17 cellular contexts compared by ENCODE assay signal in the genomic region with DNA sequence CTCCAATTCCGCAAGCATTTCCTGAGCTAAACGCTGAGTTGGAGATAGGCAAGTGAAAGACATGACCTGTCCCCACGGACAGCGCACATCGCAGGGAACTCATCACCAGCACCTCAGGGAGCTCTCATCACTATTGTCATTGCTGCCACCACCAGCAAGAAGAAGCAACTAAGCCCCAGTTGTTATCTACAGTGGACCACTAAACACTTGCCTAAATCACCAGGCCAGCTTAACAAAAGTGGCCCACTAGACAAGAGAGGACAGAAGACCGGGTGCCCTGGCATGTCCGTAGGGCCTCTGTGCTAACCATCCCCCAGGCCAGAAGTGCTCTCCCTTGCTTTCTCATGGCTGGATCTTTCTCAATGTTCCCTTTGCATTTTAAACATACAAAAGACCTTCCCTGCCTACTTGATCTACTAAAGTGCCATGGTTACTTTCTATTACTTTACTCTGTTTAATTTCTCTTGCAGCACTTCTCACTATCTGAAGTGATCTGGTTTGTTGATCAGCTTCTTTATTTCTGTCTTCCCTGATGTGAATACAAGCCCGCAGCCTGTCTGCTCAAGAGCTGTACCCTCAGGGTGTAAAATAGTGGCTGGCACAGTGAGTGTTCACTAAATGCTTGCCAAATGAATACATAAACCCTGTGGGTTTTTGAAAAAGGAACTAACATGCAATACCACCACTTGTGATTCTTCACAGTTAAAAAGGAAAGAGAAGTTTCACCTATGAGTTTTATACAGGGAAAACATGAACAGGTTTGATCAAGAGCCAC.
DNase-seq lines count a peak whose midpoint lies in the region; ATAC-seq and TF ChIP-seq lines count a peak whose summit lies in the region.
"Had no signal": no experiment of that assay in that cellular context is flagged by ENCODE, and none has a peak within 500 bp of the region (broad histone marks: within the 10 kb centered on the region; RNA-seq: fewer than 3 reads in every experiment).

No MANE protein-coding gene starts in this region.

- no peak overlapping the region for H3K4me3 ChIP-seq in mammary epithelial cell (replicated peaks in 1 of 3; ENCODE audit: insufficient read depth in 1 of 3, low read depth in 2 of 3, low read length in 3 of 3)
- no peak overlapping the region for H3K4me3 ChIP-seq in mesodermal cell (ENCODE audit: extremely low read depth, insufficient read depth, low read length, poor library complexity, severe bottlenecking)

- no peak for TF ChIP-seq CTCF in mammary epithelial cell (conservative IDR thresholded peaks at IDR 0.05 in 1 of 2, IDR thresholded peaks at IDR 0.05 in 1 of 2; ENCODE audit: extremely low read depth in 1 of 2, insufficient read depth in 1 of 2, low read depth in 1 of 2, low read length in 2 of 2)
- no peak for TF ChIP-seq CTCF in omental fat pad (IDR thresholded peaks at IDR 0.05)

- H3K4me2 ChIP-seq in mammary epithelial cell (ENCODE audit: insufficient read depth, low read depth, low read length): peak overlapping the region; percentile 56

- in situ Hi-C loops in mammary epithelial cell (cut with MboI; ENCODE audit: low sequenced_read_pairs in 2 of 2): no loop called here

- ATAC-seq in HG02642 (IDR thresholded peaks at IDR 0.05; ENCODE audit: poor library complexity, unreplicated experiment): no peak
- ATAC-seq in HG02623 (IDR thresholded peaks at IDR 0.05; ENCODE audit: unreplicated experiment): no peak
- no peak for ATAC-seq in omental fat pad (ENCODE audit: low FRiP score)
- ATAC-seq: activated CD8-positive, alpha-beta memory T cell treated with anti-CD3 and anti-CD28 coated beads, Interleukin-2, amount 10 ng/mL, durations not matched to agents 7 days and 5 days had no signal

- no peaks in the 10 kb centered on the region for H3K9me3 ChIP-seq in mammary epithelial cell (replicated peaks; ENCODE audit: insufficient read depth, low read length)
- no peaks in the 10 kb centered on the region for H3K9me3 ChIP-seq in mesodermal cell (ENCODE audit: control insufficient read depth, low read length)

- dilution Hi-C loops in mammary epithelial cell (cut with HindIII; ENCODE audit: low sequenced_read_pairs): no loop called here

- peak overlapping the region; percentile 68 for H2AFZ ChIP-seq in mammary epithelial cell (ENCODE audit: low read depth, low read length)

- H3K4me1 ChIP-seq in mammary epithelial cell (ENCODE audit: insufficient read depth, low read length) (peaks cover 41% of the 10 kb centered on the region), mesodermal cell (ENCODE audit: control insufficient read depth, insufficient read depth, low read length, poor library complexity, severe bottlenecking) (peaks cover 20% of the 10 kb centered on the region)

- WGBS in mammary epithelial cell (ENCODE audit: low coverage, missing lambda C conversion rate): 78% methylated on average over 6 of the region's 8 CpGs
- WGBS in mesodermal cell (ENCODE audit: insufficient coverage in 2 of 2), 2 experiments: 91 to 95% methylated on average over 2 to 8 of the region's 8 CpGs

- H4K20me1 ChIP-seq in mammary epithelial cell (ENCODE audit: insufficient read depth, low read length): no peaks in the 10 kb centered on the region

- H3K27me3 ChIP-seq in mammary epithelial cell (ENCODE audit: insufficient read depth, low read length): no peaks in the 10 kb centered on the region

- DNase-seq in Daoy (ENCODE audit: low read depth): peak; percentile 78
- DNase-seq in NCI-H226: peak; percentile 90
- peak; percentile 83 for DNase-seq in mammary epithelial cell
- DNase-seq in AG20443 (ENCODE audit: low spot score): no peak
- DNase-seq in omental fat pad (ENCODE audit: low spot score): no peak
- DNase-seq: activated CD8-positive, alpha-beta memory T cell treated with anti-CD3 and anti-CD28 coated beads, Interleukin-2, amount 10 ng/mL, durations not matched to agents 7 days and 5 days; activated naive CD8-positive, alpha-beta T cell treated with anti-CD3 and anti-CD28 coated beads, Interleukin-2, amount 10 ng/mL, durations not matched to agents 7 days and 5 days; effector memory CD4-positive, alpha-beta T cell; GF-D8; hippocampal formation; mesendoderm; NCI-H2081 treated with DMSO at 0.1 percent for 48 hours; retina had no signal

- intact Hi-C loops in mammary epithelial cell (cut with micrococcal nuclease): no loop called here

- CTCF ChIA-PET in mammary epithelial cell (lab: Charles Lee; ENCODE audit: low non-redundant PET): no interaction called here

- H3K9ac ChIP-seq in mammary epithelial cell (ENCODE audit: insufficient read depth, low read length): peak overlapping the region; percentile 39

- no peaks in the 10 kb centered on the region for H3K36me3 ChIP-seq in mammary epithelial cell (ENCODE audit: insufficient read depth, low read length)
- no peaks in the 10 kb centered on the region for H3K36me3 ChIP-seq in mesodermal cell (ENCODE audit: control insufficient read depth, insufficient read depth, low read length)

- H3K79me2 ChIP-seq in mammary epithelial cell (ENCODE audit: insufficient read depth, low read length): no peaks in the 10 kb centered on the region

- H3K27ac ChIP-seq in mammary epithelial cell (ENCODE audit: insufficient read depth, low read depth, low read length) (peak overlapping the region; percentile 77), mesodermal cell (ENCODE audit: low read depth, low read length, severe bottlenecking) (peak overlapping the region; percentile 69)
- H3K27ac ChIP-seq: C4-2B had no signal

- TSS peak; percentile 86 for BruUV-seq in mammary epithelial cell (replicated peaks; lab: Mats Ljungman, UMichigan)

Comparison
In these comparisons a context has a peak if more than half of its experiments do, and no peak if none do; other contexts are left out.
1. DNase-seq: peak in Daoy (single experiment), NCI-H226 (single experiment) and mammary epithelial cell (single experiment); none in AG20443 (single experiment) and omental fat pad (single experiment).